10 cellular contexts compared by ENCODE assay signal in the genomic region with DNA sequence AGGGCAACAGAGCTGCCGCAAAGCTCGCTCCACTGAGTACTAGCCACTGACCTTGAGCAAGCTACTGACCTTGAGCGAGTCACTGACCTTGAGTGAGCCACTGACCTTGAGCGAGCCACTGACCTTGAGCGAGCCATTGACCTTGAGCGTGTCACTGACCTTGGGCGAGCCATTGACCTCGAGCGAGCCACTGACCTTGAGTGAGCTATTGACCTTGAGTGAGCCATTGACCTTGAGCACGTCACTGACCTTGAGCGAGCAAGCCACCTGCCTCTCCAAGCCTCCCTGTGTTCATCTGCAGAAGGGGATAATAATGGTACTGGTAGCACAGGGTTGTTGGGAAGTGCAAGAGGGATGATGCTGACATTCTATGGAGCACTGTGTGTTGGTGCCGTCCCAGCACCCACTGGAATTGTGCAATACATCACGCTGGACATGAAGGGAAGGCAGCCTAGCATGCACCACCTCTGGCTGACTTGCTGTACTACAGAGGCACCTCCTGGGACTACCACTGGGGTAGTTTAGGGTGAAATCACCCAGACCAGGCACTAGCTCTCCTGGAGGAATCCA.
DNase-seq lines count a peak whose midpoint lies in the region; ATAC-seq and TF ChIP-seq lines count a peak whose summit lies in the region.
"Had no signal": no experiment of that assay in that cellular context is flagged by ENCODE, and none has a peak within 500 bp of the region (broad histone marks: within the 10 kb centered on the region; RNA-seq: fewer than 3 reads in every experiment).

No MANE protein-coding gene starts in this region.

- H3K27me3 ChIP-seq in cardiac muscle cell (no peaks in the 10 kb centered on the region), aorta (ENCODE audit: control insufficient read depth in 1 of 2, insufficient read depth in 2 of 2, low read length in 1 of 2) (no peaks in the 10 kb centered on the region)

- no peaks in the 10 kb centered on the region for H3K79me2 ChIP-seq in OCI-LY7 (ENCODE audit: insufficient read depth, low read depth, low read length)

- peak overlapping the region; percentile 42 for H3K4me2 ChIP-seq in OCI-LY7 (ENCODE audit: low read length)

- no peaks in the 10 kb centered on the region for H3K4me1 Mint-ChIP-seq in activated T-helper 17 cell treated with anti-CD3 and anti-CD28 coated beads, Interleukin-2, amount 50 U/mL, for 72 hours

- BruUV-seq in OCI-LY7 (replicated peaks; lab: Mats Ljungman, UMichigan): no TSS peak

- no peak overlapping the region for H3K27ac Mint-ChIP-seq in activated T-helper 17 cell treated with anti-CD3 and anti-CD28 coated beads, Interleukin-2, amount 50 U/mL, for 72 hours

- H3K27ac ChIP-seq in cardiac muscle cell (peak overlapping the region; percentile 18), OCI-LY7 (ENCODE audit: low read depth, low read length, poor library complexity, severe bottlenecking) (peak overlapping the region; percentile 36), aorta (ENCODE audit: low read depth in 1 of 2, low read length in 2 of 2) (no peak overlapping the region)

- POLR2A ChIA-PET in OCI-LY7 (lab: Charles Lee): interaction anchor here (2.7 kb wide), 1 partner anchor 9 kb away, joined by 16 read pairs; no protein-coding TSS in a partner anchor

- WGBS in aorta, 2 donors: 87 to 89% methylated on average over 13 of the region's 13 CpGs

- H3K4me1 ChIP-seq in cardiac muscle cell (ENCODE audit: low read depth) (peaks cover 40% of the 10 kb centered on the region), OCI-LY7 (ENCODE audit: insufficient read depth, low read length, poor library complexity, severe bottlenecking) (peaks cover 66% of the 10 kb centered on the region), aorta (ENCODE audit: control insufficient read depth in 1 of 2, insufficient read depth in 2 of 2, low read length in 2 of 2) (no peaks in the 10 kb centered on the region)

- H2AFZ ChIP-seq in OCI-LY7 (ENCODE audit: low read length): no peak overlapping the region

- H3K4me3 Mint-ChIP-seq in activated T-helper 17 cell treated with anti-CD3 and anti-CD28 coated beads, Interleukin-2, amount 50 U/mL, for 72 hours: no peak overlapping the region

- peak in 1 of 2 donors; percentile 59 for DNase-seq in cardiac muscle cell (ENCODE audit: low read depth in 1 of 2, low spot score in 1 of 2)
- DNase-seq in left ventricle myocardium superior: no peak
- peak; percentile 60 for DNase-seq in OCI-LY7 (ENCODE audit: low spot score)
- DNase-seq in fibroblast of gingiva (ENCODE audit: low read depth): peak; percentile 6
- DNase-seq in aorta: peak; percentile 51 to 57
- DNase-seq: COR-L47, NCI-H1930 had no signal

- no peaks in the 10 kb centered on the region for H4K20me1 ChIP-seq in OCI-LY7 (ENCODE audit: insufficient read depth, low read length)

- no peaks in the 10 kb centered on the region for H3K9me3 ChIP-seq in cardiac muscle cell (ENCODE audit: low read depth)
- H3K9me3 ChIP-seq in OCI-LY7 (ENCODE audit: low read length): no peaks in the 10 kb centered on the region
- no peaks in the 10 kb centered on the region for H3K9me3 ChIP-seq in aorta (ENCODE audit: control insufficient read depth, low read length)

- no peak overlapping the region for H3K4me3 ChIP-seq in cardiac muscle cell
- no peak overlapping the region for H3K4me3 ChIP-seq in OCI-LY7 (ENCODE audit: low read depth, low read length, poor library complexity, severe bottlenecking)
- H3K4me3 ChIP-seq in aorta (ENCODE audit: low read length in 2 of 2): no peak overlapping the region

- H3K27me3 Mint-ChIP-seq in activated T-helper 17 cell treated with anti-CD3 and anti-CD28 coated beads, Interleukin-2, amount 50 U/mL, for 72 hours: no peaks in the 10 kb centered on the region

- intact Hi-C loops in left ventricle myocardium superior (cut with micrococcal nuclease) (no loop called here), OCI-LY7 (cut with micrococcal nuclease; ENCODE audit: unreplicated experiment) (no loop called here), aorta (cut with DNase I) (no loop called here)

- CTCF ChIA-PET in OCI-LY7 (lab: Charles Lee; ENCODE audit: unreplicated experiment): interaction anchor here (0.5 to 1.9 kb wide), 3 partner anchors 9 to 81 kb away, joined by 3 to 7 read pairs (median 3); no protein-coding TSS in a partner anchor

- no peaks in the 10 kb centered on the region for H3K9me2 ChIP-seq in OCI-LY7 (ENCODE audit: insufficient read depth, low read length)

- TF ChIP-seq CTCF in cardiac muscle cell (IDR thresholded peaks at IDR 0.05; ENCODE audit: low read depth, low read length) (peak; percentile 37), OCI-LY7 (conservative IDR thresholded peaks at IDR 0.05; ENCODE audit: low read length) (peak; percentile 69)

- H3K36me3 ChIP-seq in cardiac muscle cell (no peaks in the 10 kb centered on the region), OCI-LY7 (ENCODE audit: insufficient read depth, low read length) (no peaks in the 10 kb centered on the region), aorta (ENCODE audit: control insufficient read depth in 1 of 2, insufficient read depth in 2 of 2, low read length in 1 of 2) (no peaks in the 10 kb centered on the region)

- ATAC-seq in left ventricle myocardium superior (no peak), aorta (ENCODE audit: low FRiP score) (no peak), HG03280 (IDR thresholded peaks at IDR 0.05; ENCODE audit: unreplicated experiment) (no peak), GM21381 (IDR thresholded peaks at IDR 0.05; ENCODE audit: unreplicated experiment) (no peak)
- no peak for ATAC-seq in activated T-helper 17 cell treated with anti-CD3 and anti-CD28 coated beads, Interleukin-2, amount 50 U/mL, for 72 hours (replicated peaks)

- no peaks in the 10 kb centered on the region for H3K36me3 Mint-ChIP-seq in activated T-helper 17 cell treated with anti-CD3 and anti-CD28 coated beads, Interleukin-2, amount 50 U/mL, for 72 hours (ENCODE audit: low read depth)

- H3K9me3 Mint-ChIP-seq in activated T-helper 17 cell treated with anti-CD3 and anti-CD28 coated beads, Interleukin-2, amount 50 U/mL, for 72 hours: no peaks in the 10 kb centered on the region

Comparison
In these comparisons a context has a peak if more than half of its experiments do, and no peak if none do; other contexts are left out.
1. H3K27ac ChIP-seq: peak in cardiac muscle cell (single experiment) and OCI-LY7 (single experiment); none in aorta (0 of 2).